ENCODE assay signal across 18 cellular contexts in genomic region chr3:38314112-38314766, GRCh38. TPM values are rescaled to one million over a fixed set of nuclear protein-coding genes. Genes with fewer than 3 reads are reported as not detected.
DNase-seq lines count a peak whose midpoint lies in the region; ATAC-seq and TF ChIP-seq lines count a peak whose summit lies in the region.
"Had no signal": no experiment of that assay in that cellular context is flagged by ENCODE, and none has a peak within 500 bp of the region (broad histone marks: within the 10 kb centered on the region; RNA-seq: fewer than 3 reads in every experiment).

No MANE protein-coding gene starts in this region.

- H3K56ac ChIP-seq in IMR-90 (ENCODE audit: extremely low read depth, insufficient read depth, low read length): no peak overlapping the region

- H3K79me2 ChIP-seq in neural progenitor cell (ENCODE audit: low read depth): no peaks in the 10 kb centered on the region

- H3K27ac ChIP-seq in IMR-90 (ENCODE audit: insufficient read depth, low read length) (no peak overlapping the region), neural progenitor cell (no peak overlapping the region)
- H3K27ac ChIP-seq: C4-2B, SK-N-MC had no signal

- no peak overlapping the region for H3K23ac ChIP-seq in IMR-90 (ENCODE audit: low read depth, low read length)

- ATAC-seq in IMR-90 (ENCODE audit: low read depth) (peak; percentile 30; the same call in 1 of the 2 replicates), HG03280 (IDR thresholded peaks at IDR 0.05; ENCODE audit: unreplicated experiment) (no peak), HG03108 (IDR thresholded peaks at IDR 0.05; ENCODE audit: unreplicated experiment) (no peak)
- ATAC-seq: Panc1, Right ventricle myocardium inferior had no signal

- peaks cover 9% of the 10 kb centered on the region for H3F3A ChIP-seq in neural progenitor cell (ENCODE audit: low read depth)

- peak overlapping the region; percentile 72 for H3K27ac Mint-ChIP-seq in neural progenitor cell
- H3K27ac Mint-ChIP-seq: H9 had no signal

- no peak overlapping the region for H3K4ac ChIP-seq in IMR-90 (ENCODE audit: low read depth, low read length)

- H2BK15ac ChIP-seq in IMR-90 (ENCODE audit: low read depth, low read length): no peak overlapping the region

- CTCF ChIA-PET in IMR-90 (lab: Yijun Ruan, JAX): interaction anchor here (0.9 kb wide), 1 partner anchor 15 kb away, joined by 3 read pairs; no protein-coding TSS in a partner anchor

- no peaks in the 10 kb centered on the region for H3K36me3 Mint-ChIP-seq in neural progenitor cell

- H3K9me3 ChIP-seq in IMR-90 (ENCODE audit: control insufficient read depth, insufficient read depth, low read length) (no peaks in the 10 kb centered on the region), adipocyte (ENCODE audit: control insufficient read depth, low read length) (peaks cover 4% of the 10 kb centered on the region), neural progenitor cell (ENCODE audit: low read depth) (no peaks in the 10 kb centered on the region)
- H3K9me3 ChIP-seq: MG63 had no signal

- no peak overlapping the region for H2AK9ac ChIP-seq in IMR-90 (replicated peaks; ENCODE audit: low read depth, low read length, poor library complexity)

- DNase-seq in EH (ENCODE audit: low read depth) (peak; percentile 1), IMR-90 (no peak), adipocyte (ENCODE audit: low read depth) (peak; percentile 3), neural progenitor cell (ENCODE audit: low spot score) (peak; percentile 48), AG20443 (ENCODE audit: low spot score) (no peak)
- DNase-seq: H9, MG63, NCI-H1092 treated with DMSO at 0.1 percent for 48 hours, NCI-H1694, NCI-H226, NCI-H524 treated with DMSO at 0.1 percent for 48 hours had no signal

- WGBS in IMR-90 (ENCODE audit: extremely low coverage in 2 of 2, insufficient read length in 1 of 2), 2 experiments: no CpG with 5 or more reads among the region's 4 CpGs

- POLR2A ChIA-PET in IMR-90 (lab: Charles Lee; ENCODE audit: unreplicated experiment): no interaction called here

- H3K9me3 Mint-ChIP-seq in neural progenitor cell: no peaks in the 10 kb centered on the region
- H3K9me3 Mint-ChIP-seq: H9 had no signal

- no peak overlapping the region for H3K4me2 ChIP-seq in IMR-90 (ENCODE audit: low read depth, low read length)
- peak overlapping the region; percentile 22 for H3K4me2 ChIP-seq in neural progenitor cell

- H3K36me3 ChIP-seq in IMR-90 (ENCODE audit: control insufficient read depth, insufficient read depth, low read length): no peaks in the 10 kb centered on the region
- H3K36me3 ChIP-seq in adipocyte (ENCODE audit: control insufficient read depth, insufficient read depth, low read length, severe bottlenecking): no peaks in the 10 kb centered on the region
- H3K36me3 ChIP-seq in neural progenitor cell: no peaks in the 10 kb centered on the region
- H3K36me3 ChIP-seq: MG63 had no signal

- H4K20me1 ChIP-seq in IMR-90 (ENCODE audit: insufficient read depth, low read length): no peaks in the 10 kb centered on the region
- H4K20me1 ChIP-seq in neural progenitor cell (ENCODE audit: low read depth): no peaks in the 10 kb centered on the region

- peaks cover 25% of the 10 kb centered on the region for H3K4me1 Mint-ChIP-seq in neural progenitor cell

- H3K14ac ChIP-seq in IMR-90 (replicated peaks; ENCODE audit: low read depth, low read length): no peak overlapping the region

- no peak for TF ChIP-seq POLR2A in IMR-90 (IDR thresholded peaks at IDR 0.05; ENCODE audit: low read depth, low read length)

- H2BK20ac ChIP-seq in IMR-90 (ENCODE audit: low read depth, low read length): no peak overlapping the region

- no peaks in the 10 kb centered on the region for H3K4me1 ChIP-seq in IMR-90 (ENCODE audit: control insufficient read depth, insufficient read depth, low read length)
- no peaks in the 10 kb centered on the region for H3K4me1 ChIP-seq in adipocyte (ENCODE audit: control insufficient read depth, insufficient read depth, low read length)
- H3K4me1 ChIP-seq in neural progenitor cell: peaks cover 17% of the 10 kb centered on the region

- H3K27me3 Mint-ChIP-seq in neural progenitor cell (ENCODE audit: insufficient read depth, low read depth): peaks cover 10% of the 10 kb centered on the region

- no peak overlapping the region for H3K18ac ChIP-seq in IMR-90 (ENCODE audit: low read depth, low read length)

- H2AFZ ChIP-seq in IMR-90 (replicated peaks; ENCODE audit: low read length, poor library complexity): no peak overlapping the region
- H2AFZ ChIP-seq in neural progenitor cell (replicated peaks): peak overlapping the region; percentile 100

- dilution Hi-C loops in IMR-90 (cut with HindIII; ENCODE audit: low sequenced_read_pairs, unreplicated experiment): no loop called here

- H3K9ac ChIP-seq in IMR-90 (ENCODE audit: low read depth, low read length) (no peak overlapping the region), adipocyte (ENCODE audit: low read length) (no peak overlapping the region), neural progenitor cell (no peak overlapping the region)

- H2BK5ac ChIP-seq in IMR-90 (ENCODE audit: low read depth, low read length, poor library complexity, severe bottlenecking): no peak overlapping the region

- H2BK120ac ChIP-seq in IMR-90 (ENCODE audit: low read depth, low read length): no peak overlapping the region

- BruUV-seq in IMR-90 (replicated peaks; lab: Mats Ljungman, UMichigan): no TSS peak

- no peak overlapping the region for H4K8ac ChIP-seq in IMR-90 (ENCODE audit: low read depth in 2 of 2, low read length in 2 of 2)

- H3K9me1 ChIP-seq in IMR-90 (ENCODE audit: insufficient read depth, low read length): no peaks in the 10 kb centered on the region

- H4K5ac ChIP-seq in IMR-90 (ENCODE audit: low read depth, low read length): no peak overlapping the region

- H3K4me3 ChIP-seq in IMR-90 (ENCODE audit: insufficient read depth, low read depth, low read length) (no peak overlapping the region), adipocyte (ENCODE audit: low read length) (no peak overlapping the region), neural progenitor cell (no peak overlapping the region)
- H3K4me3 ChIP-seq: MG63, SK-N-MC had no signal

- intact Hi-C loops in IMR-90 (cut with micrococcal nuclease): no loop called here

- TF ChIP-seq RAD21 in IMR-90 (IDR thresholded peaks at IDR 0.05; ENCODE audit: low read length): no peak

- no peak overlapping the region for H4K91ac ChIP-seq in IMR-90 (ENCODE audit: insufficient read depth, low read depth, low read length)

- H3K79me1 ChIP-seq in IMR-90 (ENCODE audit: low read depth in 1 of 2, low read length in 2 of 2): no peaks in the 10 kb centered on the region

- H3K27me3 ChIP-seq in IMR-90 (ENCODE audit: control insufficient read depth, insufficient read depth, low read length) (peaks cover 27% of the 10 kb centered on the region), adipocyte (replicated peaks; ENCODE audit: control insufficient read depth, insufficient read depth, low read length) (peaks cover 4% of the 10 kb centered on the region), neural progenitor cell (no peaks in the 10 kb centered on the region)
- H3K27me3 ChIP-seq: MG63 had no signal

- in situ Hi-C loops in IMR-90 (cut with MboI; ENCODE audit: low sequenced_read_pairs): no loop called here

- no peak overlapping the region for H3K4me3 Mint-ChIP-seq in neural progenitor cell
- H3K4me3 Mint-ChIP-seq: H9 had no signal

- H2AK5ac ChIP-seq in IMR-90 (ENCODE audit: low read depth, low read length): no peak overlapping the region

- TF ChIP-seq CTCF in IMR-90 (conservative IDR thresholded peaks at IDR 0.05; ENCODE audit: low read depth, low read length) (no peak), neural progenitor cell (IDR thresholded peaks at IDR 0.05) (no peak)

TF ChIP-seq in IMR-90, 13 proteins besides CTCF, POLR2A, EP300 and RAD21:
- TF ChIP-seq CHD1 (IDR thresholded peaks at IDR 0.05; ENCODE audit: low read depth, low read length): no peak
TF ChIP-seq in IMR-90: peak in this region for 0.

RNA-seq across cellular contexts. Expression of gene SLC22A14, which starts 32.1 kb away (rescaled TPM):
- total RNA-seq in IMR-90 (2012; rRNA removed) (under 0.01 TPM in 1 of 2 replicates, not detected in the other), neural progenitor cell (ENCODE audit: low replicate concordance) (not detected in 2 replicates)
- polyA plus RNA-seq in IMR-90 (2012; rRNA removed): 0.07 and 0.10 TPM in 2 replicates
- polyA plus RNA-seq in IMR-90 (2012; cell fraction: cytosol; rRNA removed): 0.04 and 0.14 TPM in 2 replicates
- polyA plus RNA-seq in IMR-90 (2012; cell fraction: nucleus; rRNA removed; ENCODE audit: low replicate concordance): 0.36 and 0.62 TPM in 2 replicates
- total RNA-seq: Daoy, H9, Right ventricle myocardium inferior had no signal

RNA-seq across cellular contexts. Expression of gene XYLB, which starts 32.3 kb away (rescaled TPM):
- total RNA-seq in IMR-90 (2012; rRNA removed) (2.5 and 3.0 TPM in 2 replicates), neural progenitor cell (ENCODE audit: low replicate concordance) (2.1 and 6.9 TPM in 2 replicates)
- 2.3 and 3.4 TPM in 2 replicates for polyA plus RNA-seq in IMR-90 (2012; rRNA removed)
- polyA plus RNA-seq in IMR-90 (2012; cell fraction: cytosol; rRNA removed): 1.6 and 2.0 TPM in 2 replicates
- polyA plus RNA-seq in IMR-90 (2012; cell fraction: nucleus; rRNA removed; ENCODE audit: low replicate concordance): 7.3 and 13.9 TPM in 2 replicates

RNA-seq across cellular contexts. Expression of gene SLC22A13, which starts 48.6 kb away (rescaled TPM):
- total RNA-seq in IMR-90 (2012; rRNA removed): under 0.01 TPM in 2 replicates
- 0.22 and 0.29 TPM in 2 replicates for polyA plus RNA-seq in IMR-90 (2012; rRNA removed)
- 0.02 TPM in 1 of 2 replicates, not detected in the other for polyA plus RNA-seq in IMR-90 (2012; cell fraction: cytosol; rRNA removed)
- 1.4 and 1.8 TPM in 2 replicates for polyA plus RNA-seq in IMR-90 (2012; cell fraction: nucleus; rRNA removed; ENCODE audit: low replicate concordance)
- total RNA-seq in neural progenitor cell (ENCODE audit: low replicate concordance): 0.21 TPM in 1 of 2 replicates, not detected in the other
- total RNA-seq: H9, Right ventricle myocardium inferior had no signal

Comparison
In these comparisons a context has a peak if more than half of its experiments do, and no peak if none do; other contexts are left out.
1. DNase-seq: peak in EH (single experiment), adipocyte (single experiment) and neural progenitor cell (single experiment); none in IMR-90 (single experiment) and AG20443 (single experiment).